Comparison of ENCODE assay signal across 28 cellular contexts in genomic region chr7:11620406-11620805, GRCh38.
"Had no signal": no experiment of that assay in that cellular context is flagged by ENCODE, and none has a peak within 500 bp of the region (broad histone marks: within the 10 kb centered on the region; RNA-seq: fewer than 3 reads in every experiment).

No MANE protein-coding gene starts in this region.

- H3K36me3 ChIP-seq: ascending aorta, cardiac muscle cell, WERI-Rb-1 had no signal

- H3K4me3 ChIP-seq: ascending aorta, cardiac muscle cell had no signal

- H3K9me3 ChIP-seq: ascending aorta had no signal

- H3K4me1 Mint-ChIP-seq: activated CD4-positive, alpha-beta T cell treated with anti-CD3 and anti-CD28 coated beads, Interleukin-2, amount 10 ng/mL, durations not matched to agents 24 days and 14 days; activated naive CD8-positive, alpha-beta T cell treated with anti-CD3 and anti-CD28 coated beads for 36 hours; activated T-helper 17 cell treated with anti-CD3 and anti-CD28 coated beads, Interleukin-2, amount 50 U/mL, for 72 hours; central memory CD8-positive, alpha-beta T cell had no signal

- H3K27me3 ChIP-seq: ascending aorta, cardiac muscle cell had no signal

- H3K27ac ChIP-seq: ascending aorta, cardiac muscle cell, WERI-Rb-1 had no signal

- H3K4me1 ChIP-seq: ascending aorta had no signal

- H3K27me3 Mint-ChIP-seq: activated CD4-positive, alpha-beta T cell treated with anti-CD3 and anti-CD28 coated beads, Interleukin-2, amount 10 ng/mL, durations not matched to agents 24 days and 14 days; activated CD8-positive, alpha-beta T cell treated with anti-CD3 and anti-CD28 coated beads for 36 hours; activated naive CD8-positive, alpha-beta T cell treated with anti-CD3 and anti-CD28 coated beads for 36 hours; activated T-helper 17 cell treated with anti-CD3 and anti-CD28 coated beads, Interleukin-2, amount 50 U/mL, for 72 hours; central memory CD8-positive, alpha-beta T cell had no signal

- ATAC-seq: activated CD8-positive, alpha-beta T cell treated with anti-CD3 and anti-CD28 coated beads for 36 hours; activated T-cell treated with anti-CD3 and anti-CD28 coated beads, Interleukin-2, amount 50 U/mL, for 72 hours; activated T-helper 17 cell treated with anti-CD3 and anti-CD28 coated beads, Interleukin-2, amount 50 U/mL, for 72 hours; PC-3 had no signal

- H3K27ac Mint-ChIP-seq: activated CD4-positive, alpha-beta T cell treated with anti-CD3 and anti-CD28 coated beads, Interleukin-2, amount 10 ng/mL, durations not matched to agents 24 days and 14 days; activated CD8-positive, alpha-beta T cell treated with anti-CD3 and anti-CD28 coated beads for 36 hours; activated naive CD8-positive, alpha-beta T cell treated with anti-CD3 and anti-CD28 coated beads for 36 hours; activated T-cell treated with anti-CD3 and anti-CD28 coated beads, Interleukin-2, amount 50 U/mL, for 72 hours; activated T-helper 17 cell treated with anti-CD3 and anti-CD28 coated beads, Interleukin-2, amount 50 U/mL, for 72 hours had no signal

- H3K9me3 Mint-ChIP-seq: activated CD4-positive, alpha-beta T cell treated with anti-CD3 and anti-CD28 coated beads, Interleukin-2, amount 10 ng/mL, durations not matched to agents 24 days and 14 days; activated CD8-positive, alpha-beta T cell treated with anti-CD3 and anti-CD28 coated beads for 36 hours; activated naive CD8-positive, alpha-beta T cell treated with anti-CD3 and anti-CD28 coated beads for 36 hours; activated T-cell treated with anti-CD3 and anti-CD28 coated beads, Interleukin-2, amount 50 U/mL, for 72 hours; activated T-helper 17 cell treated with anti-CD3 and anti-CD28 coated beads, Interleukin-2, amount 50 U/mL, for 72 hours had no signal

- H3K36me3 Mint-ChIP-seq: activated naive CD8-positive, alpha-beta T cell treated with anti-CD3 and anti-CD28 coated beads for 36 hours had no signal

- DNase-seq: activated CD4-positive, alpha-beta T cell treated with anti-CD3 and anti-CD28 coated beads, Interleukin-2, amount 10 ng/mL, durations not matched to agents 24 days and 14 days; activated CD4-positive, alpha-beta T cell treated with anti-CD3 and anti-CD28 coated beads, Interleukin-2, amount 50 U/mL, for 4 hours; activated CD8-positive, alpha-beta T cell treated with anti-CD3 and anti-CD28 coated beads for 36 hours; activated effector memory CD4-positive, alpha-beta T cell treated with anti-CD3 and anti-CD28 coated beads, Interleukin-2, amount 50 U/mL, for 16 hours; activated naive CD4-positive, alpha-beta T cell; activated naive CD4-positive, alpha-beta T cell treated with anti-CD3 and anti-CD28 coated beads, Interleukin-2, amount 50 U/mL, for 16 hours; activated naive CD8-positive, alpha-beta T cell treated with anti-CD3 and anti-CD28 coated beads for 36 hours; activated T-cell treated with anti-CD3 and anti-CD28 coated beads, Interleukin-2, amount 50 U/mL, for 1 hour; activated T-cell treated with anti-CD3 and anti-CD28 coated beads, Interleukin-2, amount 50 U/mL, for 72 hours; amygdala; Kasumi-1; MM.1S; NCI-H1092; NCI-H1436 treated with DMSO at 0.1 percent for 48 hours; NCI-H1694 treated with DMSO at 0.1 percent for 48 hours; NCI-H2029; NCI-H345; NCI-H510A; NCI-H748 treated with DMSO at 0.1 percent for 48 hours; NK-92 treated with Interleukin-12 subunit alpha and Interleukin-12 subunit beta, amount 100 ng/mL, for 24 hours; PC-3; Right ventricle myocardium superior; T1000; WERI-Rb-1 had no signal

- H3K4me3 Mint-ChIP-seq: activated CD4-positive, alpha-beta T cell treated with anti-CD3 and anti-CD28 coated beads, Interleukin-2, amount 10 ng/mL, durations not matched to agents 24 days and 14 days; activated CD8-positive, alpha-beta T cell treated with anti-CD3 and anti-CD28 coated beads for 36 hours; activated naive CD8-positive, alpha-beta T cell treated with anti-CD3 and anti-CD28 coated beads for 36 hours; activated T-cell treated with anti-CD3 and anti-CD28 coated beads, Interleukin-2, amount 50 U/mL, for 72 hours; activated T-helper 17 cell treated with anti-CD3 and anti-CD28 coated beads, Interleukin-2, amount 50 U/mL, for 72 hours; central memory CD8-positive, alpha-beta T cell had no signal
